15 cellular contexts compared by ENCODE assay signal in genomic region chrX:2261838-2262678, GRCh38.
DNase-seq lines count a peak whose midpoint lies in the region; ATAC-seq, FAIRE-seq and TF ChIP-seq lines count a peak whose summit lies in the region.
"Had no signal": no experiment of that assay in that cellular context is flagged by ENCODE, and none has a peak within 500 bp of the region (broad histone marks: within the 10 kb centered on the region; RNA-seq: fewer than 3 reads in every experiment).

No MANE protein-coding gene starts in this region.

- H3K9me3 ChIP-seq in HepG2 (ENCODE audit: low read length) (no peaks in the 10 kb centered on the region), spleen (no peaks in the 10 kb centered on the region), Caco-2 (no peaks in the 10 kb centered on the region)
- H3K9me3 ChIP-seq: HAP-1, stomach had no signal

- H3K36me3 Mint-ChIP-seq in GM23338 (ENCODE audit: low read depth), result peaks cover 34% of the 10 kb centered on the region
- peaks cover 21% of the 10 kb centered on the region for H3K36me3 Mint-ChIP-seq in brain
- peaks cover 12% of the 10 kb centered on the region for H3K36me3 Mint-ChIP-seq in Caco-2 (ENCODE audit: insufficient read depth, unreplicated experiment)

- no peak overlapping the region for H3K4me3 Mint-ChIP-seq in GM23338
- no peak overlapping the region for H3K4me3 Mint-ChIP-seq in brain
- no peak overlapping the region for H3K4me3 Mint-ChIP-seq in Caco-2 (ENCODE audit: unreplicated experiment)
- H3K4me3 Mint-ChIP-seq: T-helper 1 cell treated with Interleukin-12 subunit alpha and Interleukin-12 subunit beta and Interleukin-4 antibody, amounts not matched to agents 30 μg/mL and 1 μg/mL, for 36 hours had no signal

- no peak overlapping the region for H3K4me3 ChIP-seq in GM23338
- no peak overlapping the region for H3K4me3 ChIP-seq in HepG2 (replicated peaks in 1 of 3; ENCODE audit: insufficient read depth in 1 of 3, low read depth in 2 of 3, low read length in 3 of 3)
- H3K4me3 ChIP-seq in spleen, result no peak overlapping the region
- no peak overlapping the region for H3K4me3 ChIP-seq in Caco-2 (ENCODE audit: low read depth, low read length)
- H3K4me3 ChIP-seq: HAP-1, hepatocyte, stomach had no signal

- peaks cover 7% of the 10 kb centered on the region; the same call in 1 of the 2 replicates for H3K4me1 ChIP-seq in GM23338 (ENCODE audit: insufficient read depth)
- no peaks in the 10 kb centered on the region for H3K4me1 ChIP-seq in HepG2 (ENCODE audit: insufficient read depth, low read length)
- H3K4me1 ChIP-seq in spleen, result no peaks in the 10 kb centered on the region
- H3K4me1 ChIP-seq in Caco-2, result no peaks in the 10 kb centered on the region
- H3K4me1 ChIP-seq: HAP-1 had no signal

- H3F3A ChIP-seq in GM23338 (replicated peaks; ENCODE audit: low read depth), result no peaks in the 10 kb centered on the region

- DNase-seq in GM23338 (ENCODE audit: low spot score), result no peak
- no peak for DNase-seq in HepG2 (ENCODE audit: low spot score)
- DNase-seq in spleen, result peak; percentile 61
- DNase-seq in caudate nucleus (lab: John Stamatoyannopoulos, UW), result no peak
- no peak for DNase-seq in NCI-H1417 (lab: John Stamatoyannopoulos, UW)
- no peak for DNase-seq in Caco-2
- DNase-seq: activated CD4-positive, alpha-beta T cell treated with anti-CD3 and anti-CD28 coated beads, Interleukin-2, amount 50 U/mL, for 48 hours; activated gamma-delta T cell; stomach had no signal

- H4K20me1 ChIP-seq in GM23338 (replicated peaks; ENCODE audit: insufficient read depth) (no peaks in the 10 kb centered on the region), HepG2 (ENCODE audit: insufficient read depth, low read length) (no peaks in the 10 kb centered on the region)

- no peaks in the 10 kb centered on the region for H3K36me3 ChIP-seq in GM23338 (ENCODE audit: insufficient read depth)
- H3K36me3 ChIP-seq in HepG2 (replicated peaks in 1 of 2; ENCODE audit: control insufficient read depth in 1 of 2, insufficient read depth in 2 of 2, low read length in 2 of 2), result peaks cover 2 to 9% of the 10 kb centered on the region in 2 experiments; a peak in 3 of 5 replicates
- peaks cover 0 to 69% (median 12%) of the 10 kb centered on the region in 6 donors for H3K36me3 ChIP-seq in spleen
- H3K36me3 ChIP-seq in Caco-2 (ENCODE audit: control insufficient read depth, insufficient read depth, low read length), result no peaks in the 10 kb centered on the region
- H3K36me3 ChIP-seq: HAP-1 had no signal

- in situ Hi-C loops in HepG2 (cut with HindIII; ENCODE audit: extremely low pct_ligation_motif_present, low pct_unique_long_range_greater_than_20kb), result no loop called here

- CTCF ChIA-PET in HepG2 (lab: Yijun Ruan, JAX; ENCODE audit: low intra/inter-chr PET ratio, low total read pairs), result no interaction called here
- CTCF ChIA-PET in Caco-2 (lab: Charles Lee), result no interaction called here

- H3K27ac ChIP-seq in GM23338 (ENCODE audit: low read depth) (peak overlapping the region; percentile 63; the same call in 1 of the 2 replicates), HepG2 (ENCODE audit: extremely low read length, insufficient read depth, low read length) (no peak overlapping the region), spleen (no peak overlapping the region), caudate nucleus (ENCODE audit: low read depth, low read length) (no peak overlapping the region)
- H3K27ac ChIP-seq: hepatocyte had no signal

- intact Hi-C loops in HepG2 (cut with micrococcal nuclease; ENCODE audit: unreplicated experiment), result no loop called here
- intact Hi-C loops in spleen (cut with DNase I; ENCODE audit: low total_unique reads), result no loop called here
- intact Hi-C loops in Caco-2 (cut with micrococcal nuclease; ENCODE audit: unreplicated experiment), result no loop called here

- H3K27me3 Mint-ChIP-seq in GM23338 (ENCODE audit: insufficient read depth, low read depth, poor library complexity) (peaks cover 22% of the 10 kb centered on the region), brain (peaks cover 2% of the 10 kb centered on the region), Caco-2 (ENCODE audit: insufficient read depth, unreplicated experiment) (no peaks in the 10 kb centered on the region)

- H3K27ac Mint-ChIP-seq in GM23338, result peak overlapping the region; percentile 73; the same call in 1 of the 2 replicates
- H3K27ac Mint-ChIP-seq in brain, result peak overlapping the region in 3 of 5 experiments; percentile 77 to 88 (median 86)
- H3K27ac Mint-ChIP-seq in Caco-2 (ENCODE audit: unreplicated experiment), result no peak overlapping the region

- BruUV-seq in HepG2 (replicated peaks; lab: Mats Ljungman, UMichigan) (no TSS peak), Caco-2 (replicated peaks; lab: Mats Ljungman, UMichigan) (no TSS peak)

- WGBS in HepG2 (ENCODE audit: low lambda C conversion rate), result 94% methylated on average over 12 of the region's 20 CpGs
- 85 to 90% (median 90%) methylated on average over 19 to 20 of the region's 20 CpGs for WGBS in spleen, 5 donors

- TF ChIP-seq POLR2A in HepG2 (IDR thresholded peaks at IDR 0.05; ENCODE audit: insufficient read depth in 1 of 2, low read depth in 2 of 2, low read length in 2 of 2), result no peak
- no peak for TF ChIP-seq POLR2A in spleen (IDR thresholded peaks at IDR 0.05)

- H3K9me2 ChIP-seq in GM23338 (ENCODE audit: insufficient read depth), result no peaks in the 10 kb centered on the region

- TF ChIP-seq CTCF in GM23338 (conservative IDR thresholded peaks at IDR 0.05; ENCODE audit: low read depth in 2 of 2) (no peak), brain (conservative IDR thresholded peaks at IDR 0.05) (no peak), HepG2 (CRISPR knock-in tag; IDR thresholded peaks at IDR 0.05) (no peak), spleen (IDR thresholded peaks at IDR 0.05 in 8 of 11, conservative IDR thresholded peaks at IDR 0.05 in 3 of 11) (no peak), Caco-2 (IDR thresholded peaks at IDR 0.05; ENCODE audit: insufficient read depth in 1 of 2, low read depth in 1 of 2, low read length in 1 of 2, severe bottlenecking in 1 of 2, unreplicated experiment in 1 of 2) (no peak)

- H3K27me3 ChIP-seq in GM23338 (ENCODE audit: insufficient read depth) (no peaks in the 10 kb centered on the region), HepG2 (ENCODE audit: control insufficient read depth in 1 of 2, insufficient read depth in 2 of 2, low read length in 2 of 2) (no peaks in the 10 kb centered on the region), spleen (replicated peaks in 1 of 7) (no peaks in the 10 kb centered on the region), Caco-2 (replicated peaks; ENCODE audit: control insufficient read depth, insufficient read depth, low read length) (no peaks in the 10 kb centered on the region)
- H3K27me3 ChIP-seq: hepatocyte, stomach had no signal

- no peak overlapping the region for H3K9ac ChIP-seq in HepG2 (ENCODE audit: insufficient read depth, low read depth, low read length)

- TF ChIP-seq EP300 in HepG2 (IDR thresholded peaks at IDR 0.05; ENCODE audit: low read depth in 2 of 2, low read length in 2 of 2) (no peak), HepG2 (CRISPR knock-in tag; IDR thresholded peaks at IDR 0.05; ENCODE audit: borderline replicate concordance) (no peak)

- H3K9me3 Mint-ChIP-seq in GM23338 (peaks cover 7% of the 10 kb centered on the region; the same call in 2 of the 3 replicates), brain (no peaks in the 10 kb centered on the region), Caco-2 (ENCODE audit: unreplicated experiment) (no peaks in the 10 kb centered on the region)

- no peaks in the 10 kb centered on the region for H3K79me2 ChIP-seq in GM23338 (replicated peaks; ENCODE audit: insufficient read depth)
- no peaks in the 10 kb centered on the region for H3K79me2 ChIP-seq in HepG2 (ENCODE audit: insufficient read depth, low read length)
- H3K79me2 ChIP-seq: hepatocyte had no signal

- POLR2A ChIA-PET in HepG2 (lab: Yijun Ruan, JAX), result no interaction called here
- POLR2A ChIA-PET in Caco-2 (lab: Charles Lee), result no interaction called here

- FAIRE-seq in HepG2 (lab: Jason Lieb, UNC), result no peak
- FAIRE-seq: G401.6 had no signal

- peaks cover 11% of the 10 kb centered on the region for H3K4me1 Mint-ChIP-seq in GM23338
- peaks cover 16% of the 10 kb centered on the region for H3K4me1 Mint-ChIP-seq in brain
- no peaks in the 10 kb centered on the region for H3K4me1 Mint-ChIP-seq in Caco-2 (ENCODE audit: low read depth, unreplicated experiment)

- no peak for TF ChIP-seq RAD21 in HepG2 (CRISPR knock-in tag; IDR thresholded peaks at IDR 0.05)

- H3K4me2 ChIP-seq in GM23338 (no peak overlapping the region), HepG2 (ENCODE audit: low read depth, low read length) (no peak overlapping the region)
- H3K4me2 ChIP-seq: hepatocyte had no signal

- H2AFZ ChIP-seq in GM23338 (no peak overlapping the region), HepG2 (ENCODE audit: low read length) (no peak overlapping the region)
- H2AFZ ChIP-seq: hepatocyte had no signal

- ATAC-seq in GM23338 (peak; percentile 12; the same call in 1 of the 3 replicates), HepG2 (peak; percentile 24; the same call in 1 of the 3 replicates), HG02610 (IDR thresholded peaks at IDR 0.05; ENCODE audit: unreplicated experiment) (no peak)

TF ChIP-seq in GM23338, 12 proteins besides CTCF, POLR2A, EP300 and RAD21 (continues in another document):
- no peak for TF ChIP-seq ETS1 (IDR thresholded peaks at IDR 0.05)

TF ChIP-seq in HepG2, 621 proteins besides CTCF, POLR2A, EP300 and RAD21 (continues in another document):
- TF ChIP-seq NR0B2 (CRISPR knock-in tag; IDR thresholded peaks at IDR 0.05) (no peak), RARA (CRISPR knock-in tag; IDR thresholded peaks at IDR 0.05) (no peak), ZNF317 (CRISPR knock-in tag; IDR thresholded peaks at IDR 0.05) (no peak), ZNF674 (CRISPR knock-in tag; IDR thresholded peaks at IDR 0.05; ENCODE audit: low read depth) (no peak), ZNF292 (CRISPR knock-in tag; IDR thresholded peaks at IDR 0.05; ENCODE audit: borderline replicate concordance, low read depth) (no peak), HOXD1 (CRISPR knock-in tag; IDR thresholded peaks at IDR 0.05) (no peak), ZMYM4 (CRISPR knock-in tag; IDR thresholded peaks at IDR 0.05) (no peak), NFYC (CRISPR knock-in tag; IDR thresholded peaks at IDR 0.05) (no peak), MED13 (CRISPR knock-in tag; IDR thresholded peaks at IDR 0.05) (no peak), RFX1 (IDR thresholded peaks at IDR 0.05) (no peak), ZFX (CRISPR knock-in tag; IDR thresholded peaks at IDR 0.05; ENCODE audit: low read depth) (no peak)
